In the genomic region with DNA sequence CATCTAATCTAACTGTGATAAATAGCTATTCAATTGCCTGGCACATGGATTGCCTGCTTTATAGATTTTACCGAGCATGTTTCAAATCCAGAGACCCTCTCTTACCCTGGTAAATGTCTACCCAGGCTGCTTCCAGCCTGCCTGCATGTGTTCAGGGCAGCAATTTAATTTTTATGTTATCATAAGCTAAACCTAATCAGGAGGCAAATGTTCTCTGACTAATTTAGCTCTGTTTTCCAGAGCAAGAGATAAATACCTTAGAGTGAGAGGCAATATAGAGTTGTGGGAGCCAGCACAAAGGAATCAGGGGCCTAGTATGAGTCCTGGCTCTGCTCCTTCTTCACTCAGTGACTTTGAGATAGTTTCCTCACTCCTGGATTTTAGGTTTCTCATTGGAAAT, we compare ENCODE assay signal across 22 cellular contexts. TPM values are rescaled to one million over a fixed set of nuclear protein-coding genes. Genes with fewer than 3 reads are reported as not detected.
"Had no signal": no experiment of that assay in that cellular context is flagged by ENCODE, and none has a peak within 500 bp of the region (broad histone marks: within the 10 kb centered on the region; RNA-seq: fewer than 3 reads in every experiment).

No MANE protein-coding gene starts in this region.

- H3K36me3 ChIP-seq: adrenal gland, esophagus squamous epithelium, neutrophil, pancreas, sigmoid colon, spleen, tibial nerve, vagina, WERI-Rb-1 had no signal

- H3K9me3 ChIP-seq: adrenal gland, esophagus squamous epithelium, neutrophil, pancreas, sigmoid colon, tibial nerve, vagina had no signal

- H3K4me3 ChIP-seq: adrenal gland, esophagus squamous epithelium, pancreas, sigmoid colon, spleen, tibial nerve, vagina had no signal

- H3K27ac ChIP-seq: esophagus squamous epithelium, neutrophil, sigmoid colon, spleen, tibial nerve, vagina, WERI-Rb-1 had no signal

- H3K4me1 ChIP-seq: spleen had no signal

- H3K4me3 Mint-ChIP-seq: activated T-cell treated with anti-CD3 and anti-CD28 coated beads, Interleukin-2, amount 50 U/mL, for 72 hours; effector memory CD8-positive, alpha-beta T cell; naive thymus-derived CD8-positive, alpha-beta T cell; stimulated activated naive B cell treated with anti-CD40 and anti-IgM and Interleukin-4, amounts not matched to agents 10 μg/mL and 1 μg/mL and 100 μg/mL, for 72 hours had no signal

- H3K27me3 ChIP-seq: adrenal gland, esophagus squamous epithelium, neutrophil, pancreas, sigmoid colon, spleen, tibial nerve, vagina had no signal

- ATAC-seq: activated naive CD4-positive, alpha-beta T cell treated with anti-CD3 and anti-CD28 coated beads, Interleukin-2, amount 50 U/mL, for 72 hours; activated T-cell treated with anti-CD3 and anti-CD28 coated beads, Interleukin-2, amount 50 U/mL, for 72 hours; effector memory CD8-positive, alpha-beta T cell; naive thymus-derived CD8-positive, alpha-beta T cell; stimulated activated naive B cell treated with anti-CD40 and anti-IgM and Interleukin-4, amounts not matched to agents 10 μg/mL and 1 μg/mL and 100 μg/mL, for 72 hours had no signal

- DNase-seq: activated CD4-positive, alpha-beta T cell treated with anti-CD3 and anti-CD28 coated beads, Interleukin-2, amount 50 U/mL, for 4 hours; activated effector memory CD4-positive, alpha-beta T cell treated with anti-CD3 and anti-CD28 coated beads, Interleukin-2, amount 50 U/mL, for 16 hours; activated T-cell treated with anti-CD3 and anti-CD28 coated beads, Interleukin-2, amount 50 U/mL, for 72 hours; effector memory CD8-positive, alpha-beta T cell; esophagus squamous epithelium; hippocampal formation; left colon; mammary epithelial cell; naive thymus-derived CD8-positive, alpha-beta T cell; sigmoid colon; spleen; stimulated activated CD4-positive, alpha-beta T cell treated with anti-CD3 and anti-CD28 coated beads, Interleukin-4, amount 100 ng/mL, for 4 hours; stimulated activated naive B cell treated with anti-CD40 and anti-IgM and Interleukin-4, amounts not matched to agents 10 μg/mL and 1 μg/mL and 100 μg/mL, for 72 hours; WERI-Rb-1 had no signal

- H3K27me3 Mint-ChIP-seq: effector memory CD8-positive, alpha-beta T cell had no signal

- H3K27ac Mint-ChIP-seq: activated T-cell treated with anti-CD3 and anti-CD28 coated beads, Interleukin-2, amount 50 U/mL, for 72 hours; effector memory CD8-positive, alpha-beta T cell; naive thymus-derived CD8-positive, alpha-beta T cell; stimulated activated naive B cell treated with anti-CD40 and anti-IgM and Interleukin-4, amounts not matched to agents 10 μg/mL and 1 μg/mL and 100 μg/mL, for 72 hours had no signal

RNA-seq across cellular contexts. Expression of gene PARM1, which starts 37.7 kb away (rescaled TPM):
- total RNA-seq: activated naive CD4-positive, alpha-beta T cell treated with anti-CD3 and anti-CD28 coated beads, Interleukin-2, amount 50 U/mL, for 72 hours; dermis microvascular lymphatic vessel endothelial cell; T-helper 2 cell treated with Interferon-gamma antibody and Interleukin-4, amounts not matched to agents 100 ng/mL and 5 ng/mL, for 36 hours had no signal
- polyA plus RNA-seq: naive thymus-derived CD8-positive, alpha-beta T cell had no signal
